16 cellular contexts compared by ENCODE assay signal in genomic region chr18:49461602-49461977, GRCh38. TPM values are rescaled to one million over a fixed set of nuclear protein-coding genes. Genes with fewer than 3 reads are reported as not detected.
A peak's percentile ranks its signal among the peaks of the same experiment; 100 is the strongest.
DNase-seq lines count a peak whose midpoint lies in the region; ATAC-seq and TF ChIP-seq lines count a peak whose summit lies in the region.
"Had no signal": no experiment of that assay in that cellular context is flagged by ENCODE, and none has a peak within 500 bp of the region (broad histone marks: within the 10 kb centered on the region; RNA-seq: fewer than 3 reads in every experiment).

No MANE protein-coding gene starts in this region.

- H3K36me3 ChIP-seq in OCI-LY1 (ENCODE audit: insufficient read depth, low read length) (peaks cover 3% of the 10 kb centered on the region; the same call in 1 of the 2 replicates), mammary epithelial cell (ENCODE audit: insufficient read depth, low read length) (no peaks in the 10 kb centered on the region), neural progenitor cell (no peaks in the 10 kb centered on the region)
- H3K36me3 ChIP-seq: pancreas, thoracic aorta had no signal

- H3K27me3 ChIP-seq in OCI-LY1 (ENCODE audit: insufficient read depth, low read length) (no peaks in the 10 kb centered on the region), mammary epithelial cell (ENCODE audit: insufficient read depth, low read length) (no peaks in the 10 kb centered on the region), neural progenitor cell (peaks cover 8% of the 10 kb centered on the region)
- H3K27me3 ChIP-seq: pancreas had no signal

- TF ChIP-seq CTCF in OCI-LY1 (IDR thresholded peaks at IDR 0.05; ENCODE audit: low read length) = no peak
- no peak for TF ChIP-seq CTCF in mammary epithelial cell (conservative IDR thresholded peaks at IDR 0.05 in 1 of 2, IDR thresholded peaks at IDR 0.05 in 1 of 2; ENCODE audit: extremely low read depth in 1 of 2, insufficient read depth in 1 of 2, low read depth in 1 of 2, low read length in 2 of 2)
- TF ChIP-seq CTCF in neural progenitor cell (IDR thresholded peaks at IDR 0.05) = no peak

- H3K36me3 Mint-ChIP-seq in activated naive CD4-positive, alpha-beta T cell treated with anti-CD3 and anti-CD28 coated beads for 36 hours (ENCODE audit: low read depth) = peaks cover 1% of the 10 kb centered on the region
- H3K36me3 Mint-ChIP-seq in activated naive CD4-positive, alpha-beta T cell treated with anti-CD3 and anti-CD28 coated beads, Interleukin-2, amount 50 U/mL, for 72 hours = peaks cover 0 to 5% of the 10 kb centered on the region in 2 donors
- no peaks in the 10 kb centered on the region for H3K36me3 Mint-ChIP-seq in neural progenitor cell

- H3K9ac ChIP-seq in OCI-LY1 (ENCODE audit: low read length) = no peak overlapping the region
- no peak overlapping the region for H3K9ac ChIP-seq in mammary epithelial cell (ENCODE audit: insufficient read depth, low read length)
- H3K9ac ChIP-seq in neural progenitor cell = no peak overlapping the region

- H3K4me1 ChIP-seq in OCI-LY1 (ENCODE audit: insufficient read depth, low read length, severe bottlenecking) (peaks cover 37% of the 10 kb centered on the region), mammary epithelial cell (ENCODE audit: insufficient read depth, low read length) (peaks cover 10% of the 10 kb centered on the region), neural progenitor cell (peaks cover 22% of the 10 kb centered on the region)

- H3K27me3 Mint-ChIP-seq in activated naive CD4-positive, alpha-beta T cell treated with anti-CD3 and anti-CD28 coated beads for 36 hours (ENCODE audit: low read depth) = no peaks in the 10 kb centered on the region
- H3K27me3 Mint-ChIP-seq in neural progenitor cell (ENCODE audit: insufficient read depth, low read depth) = peaks cover 10% of the 10 kb centered on the region

- no peaks in the 10 kb centered on the region for H3K9me2 ChIP-seq in OCI-LY1 (ENCODE audit: low read depth, low read length)

- BruUV-seq in mammary epithelial cell (replicated peaks; lab: Mats Ljungman, UMichigan) = no TSS peak

- H3K27ac ChIP-seq in OCI-LY1 (ENCODE audit: low read depth, low read length, poor library complexity, severe bottlenecking) (no peak overlapping the region), mammary epithelial cell (ENCODE audit: insufficient read depth, low read depth, low read length) (no peak overlapping the region), neural progenitor cell (no peak overlapping the region)

- no peaks in the 10 kb centered on the region for H3K9me3 ChIP-seq in OCI-LY1 (ENCODE audit: low read length)
- H3K9me3 ChIP-seq in mammary epithelial cell (replicated peaks; ENCODE audit: insufficient read depth, low read length) = no peaks in the 10 kb centered on the region
- H3K9me3 ChIP-seq in neural progenitor cell (ENCODE audit: low read depth) = no peaks in the 10 kb centered on the region
- H3K9me3 ChIP-seq: pancreas, thoracic aorta had no signal

- no peak overlapping the region for H2AFZ ChIP-seq in OCI-LY1 (ENCODE audit: low read length)
- H2AFZ ChIP-seq in mammary epithelial cell (ENCODE audit: low read depth, low read length) = peak overlapping the region; percentile 96
- no peak overlapping the region for H2AFZ ChIP-seq in neural progenitor cell (replicated peaks)

- no peaks in the 10 kb centered on the region for H3K9me3 Mint-ChIP-seq in activated naive CD4-positive, alpha-beta T cell treated with anti-CD3 and anti-CD28 coated beads for 36 hours
- no peaks in the 10 kb centered on the region for H3K9me3 Mint-ChIP-seq in activated naive CD4-positive, alpha-beta T cell treated with anti-CD3 and anti-CD28 coated beads, Interleukin-2, amount 50 U/mL, for 72 hours
- H3K9me3 Mint-ChIP-seq in neural progenitor cell = no peaks in the 10 kb centered on the region
- H3K9me3 Mint-ChIP-seq: HFFc6 had no signal

- H4K20me1 ChIP-seq in OCI-LY1 (ENCODE audit: insufficient read depth, low read length) = no peaks in the 10 kb centered on the region
- no peaks in the 10 kb centered on the region for H4K20me1 ChIP-seq in mammary epithelial cell (ENCODE audit: insufficient read depth, low read length)
- H4K20me1 ChIP-seq in neural progenitor cell (ENCODE audit: low read depth) = peaks cover 5% of the 10 kb centered on the region

- in situ Hi-C loops in mammary epithelial cell (cut with MboI; ENCODE audit: low sequenced_read_pairs in 2 of 2) = no loop called here

- ATAC-seq in activated naive CD4-positive, alpha-beta T cell treated with anti-CD3 and anti-CD28 coated beads, Interleukin-2, amount 50 U/mL, for 72 hours = no peak
- ATAC-seq: GM12878 had no signal

- dilution Hi-C loops in mammary epithelial cell (cut with HindIII; ENCODE audit: low sequenced_read_pairs) = no loop called here

- CTCF ChIA-PET in activated naive CD4-positive, alpha-beta T cell treated with anti-CD3 and anti-CD28 coated beads for 36 hours (lab: Charles Lee) = interaction anchor here (0.9 to 1.4 kb wide), 2 partner anchors 9 to 399 kb away, joined by 3 to 4 read pairs; no protein-coding TSS in a partner anchor
- CTCF ChIA-PET in mammary epithelial cell (lab: Charles Lee; ENCODE audit: low non-redundant PET) = no interaction called here

- no peak overlapping the region for H3K27ac Mint-ChIP-seq in activated naive CD4-positive, alpha-beta T cell treated with anti-CD3 and anti-CD28 coated beads for 36 hours
- H3K27ac Mint-ChIP-seq in activated naive CD4-positive, alpha-beta T cell treated with anti-CD3 and anti-CD28 coated beads, Interleukin-2, amount 50 U/mL, for 72 hours = no peak overlapping the region
- H3K27ac Mint-ChIP-seq in neural progenitor cell = no peak overlapping the region

- H3K4me2 ChIP-seq in OCI-LY1 (ENCODE audit: low read length) (peak overlapping the region; percentile 69), mammary epithelial cell (ENCODE audit: insufficient read depth, low read depth, low read length) (no peak overlapping the region), neural progenitor cell (no peak overlapping the region)

- H3K4me3 Mint-ChIP-seq in activated naive CD4-positive, alpha-beta T cell treated with anti-CD3 and anti-CD28 coated beads for 36 hours = peak overlapping the region; percentile 89
- peak overlapping the region; percentile 87 for H3K4me3 Mint-ChIP-seq in neural progenitor cell

- H3F3A ChIP-seq in OCI-LY1 (ENCODE audit: insufficient read depth, low read length) = no peaks in the 10 kb centered on the region
- peaks cover 24% of the 10 kb centered on the region for H3F3A ChIP-seq in neural progenitor cell (ENCODE audit: low read depth)

- WGBS in mammary epithelial cell (ENCODE audit: low coverage, missing lambda C conversion rate) = 99% methylated on average over 4 of the region's 4 CpGs

- H3K4me3 ChIP-seq in OCI-LY1 (ENCODE audit: low read depth, low read length, poor library complexity, severe bottlenecking) (no peak overlapping the region), mammary epithelial cell (replicated peaks in 1 of 3; ENCODE audit: insufficient read depth in 1 of 3, low read depth in 2 of 3, low read length in 3 of 3) (no peak overlapping the region), neural progenitor cell (no peak overlapping the region)
- H3K4me3 ChIP-seq: GM12878 had no signal

- intact Hi-C loops in activated naive CD4-positive, alpha-beta T cell treated with anti-CD3 and anti-CD28 coated beads for 36 hours (cut with micrococcal nuclease) = loop anchor here (2.0 kb wide), 1 partner anchor 49 kb away; no protein-coding TSS in a partner anchor
- intact Hi-C loops in mammary epithelial cell (cut with micrococcal nuclease) = no loop called here

- DNase-seq in activated naive CD4-positive, alpha-beta T cell treated with anti-CD3 and anti-CD28 coated beads for 36 hours = no peak
- DNase-seq in activated naive CD4-positive, alpha-beta T cell treated with anti-CD3 and anti-CD28 coated beads, Interleukin-2, amount 50 U/mL, for 72 hours (ENCODE audit: low spot score in 2 of 2) = no peak
- no peak for DNase-seq in mammary epithelial cell
- DNase-seq in neural progenitor cell (ENCODE audit: low spot score) = no peak
- DNase-seq in stimulated activated CD4-positive, alpha-beta T cell treated with anti-CD3 and anti-CD28 coated beads, Interleukin-4, amount 100 ng/mL, for 24 hours = no peak
- no peak for DNase-seq in NCI-H1417 treated with DMSO at 0.1 percent for 48 hours (lab: John Stamatoyannopoulos, UW)
- no peak for DNase-seq in NCI-H1105 (lab: John Stamatoyannopoulos, UW)
- DNase-seq: aorta; GDM1; HFFc6; NCI-H1694 treated with DMSO at 0.1 percent for 48 hours; pancreas; stimulated activated CD4-positive, alpha-beta T cell treated with anti-CD3 and anti-CD28 coated beads, Interleukin-2, amount 100 ng/mL, for 48 hours had no signal

- H3K4me1 Mint-ChIP-seq in activated naive CD4-positive, alpha-beta T cell treated with anti-CD3 and anti-CD28 coated beads for 36 hours (ENCODE audit: low read depth) = peaks cover 36% of the 10 kb centered on the region
- peaks cover 32% of the 10 kb centered on the region for H3K4me1 Mint-ChIP-seq in neural progenitor cell

- H3K79me2 ChIP-seq in OCI-LY1 (ENCODE audit: insufficient read depth, low read length) (peaks cover 35% of the 10 kb centered on the region), mammary epithelial cell (ENCODE audit: insufficient read depth, low read length) (peaks cover 38% of the 10 kb centered on the region), neural progenitor cell (ENCODE audit: low read depth) (peaks cover 17% of the 10 kb centered on the region)

RNA-seq across cellular contexts. Expression of gene DYM, which starts 1.1 kb away (rescaled TPM):
- total RNA-seq in activated naive CD4-positive, alpha-beta T cell treated with anti-CD3 and anti-CD28 coated beads for 36 hours = 10 to 100 TPM; 60.2 to 61.2 TPM
- total RNA-seq in activated naive CD4-positive, alpha-beta T cell treated with anti-CD3 and anti-CD28 coated beads, Interleukin-2, amount 50 U/mL, for 72 hours = 100 to 1,000 TPM in 1 of 2 donors, 10 to 100 TPM in 1; 75.1 to 108 TPM
- total RNA-seq in mammary epithelial cell (10 to 100 TPM; 45.5 to 58.0 TPM), neural progenitor cell (ENCODE audit: low replicate concordance) (46.8 and 53.4 TPM in 2 replicates)
- polyA plus RNA-seq in mammary epithelial cell = 24.2 TPM
- polyA minus RNA-seq in mammary epithelial cell = 130 TPM

RNA-seq across cellular contexts. Expression of gene C18orf32, which starts 25.4 kb away (rescaled TPM):
- total RNA-seq in activated naive CD4-positive, alpha-beta T cell treated with anti-CD3 and anti-CD28 coated beads for 36 hours = 10 to 100 TPM; 24.1 to 26.6 TPM
- total RNA-seq in activated naive CD4-positive, alpha-beta T cell treated with anti-CD3 and anti-CD28 coated beads, Interleukin-2, amount 50 U/mL, for 72 hours = 10 to 100 TPM; 14.6 to 25.9 TPM
- total RNA-seq in mammary epithelial cell (10 to 100 TPM; 17.3 to 32.2 TPM), neural progenitor cell (ENCODE audit: low replicate concordance) (41.2 and 72.4 TPM in 2 replicates)
- 12.1 TPM for polyA plus RNA-seq in mammary epithelial cell
- polyA minus RNA-seq in mammary epithelial cell = 1.7 TPM

RNA-seq across cellular contexts. Expression of gene RPL17, which starts 30.7 kb away (rescaled TPM):
- 1,000 to 10,000 TPM; 2,807 to 2,916 TPM for total RNA-seq in activated naive CD4-positive, alpha-beta T cell treated with anti-CD3 and anti-CD28 coated beads for 36 hours
- 1,000 to 10,000 TPM; 1,912 to 2,327 TPM for total RNA-seq in activated naive CD4-positive, alpha-beta T cell treated with anti-CD3 and anti-CD28 coated beads, Interleukin-2, amount 50 U/mL, for 72 hours
- total RNA-seq in mammary epithelial cell = 1,000 to 10,000 TPM; 1,496 to 1,607 TPM
- polyA plus RNA-seq in mammary epithelial cell = 3,892 TPM
- 979 TPM for polyA minus RNA-seq in mammary epithelial cell
- 3,661 and 4,399 TPM in 2 replicates for total RNA-seq in neural progenitor cell (ENCODE audit: low replicate concordance)
